ENCODE assay signal across 27 cellular contexts in the genomic region with DNA sequence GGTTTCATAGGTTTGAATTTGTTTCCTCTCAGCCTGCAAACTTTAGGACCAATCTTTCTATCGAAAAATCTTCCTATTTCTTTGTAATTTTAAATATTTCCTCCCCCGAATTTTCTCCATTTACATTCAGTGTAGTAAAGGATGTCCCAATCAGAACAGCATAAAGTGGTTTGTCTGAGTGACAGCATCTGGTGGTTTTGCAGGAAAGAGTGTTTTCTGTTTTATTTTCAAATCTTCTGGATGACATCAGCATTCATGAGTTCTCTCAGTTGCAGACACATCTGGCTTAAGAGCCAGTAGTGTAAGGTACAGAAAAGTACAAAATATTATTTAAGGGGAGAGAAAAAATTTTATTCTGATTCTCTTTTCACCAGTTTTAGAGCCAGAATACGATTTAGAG.
"Had no signal": no experiment of that assay in that cellular context is flagged by ENCODE, and none has a peak within 500 bp of the region (broad histone marks: within the 10 kb centered on the region; RNA-seq: fewer than 3 reads in every experiment).

No MANE protein-coding gene starts in this region.

- H3K9me3 ChIP-seq: adrenal gland, body of pancreas, colonic mucosa had no signal

- H3K27me3 ChIP-seq: adrenal gland, body of pancreas, colonic mucosa had no signal

- ATAC-seq: activated CD4-positive, alpha-beta T cell treated with anti-CD3 and anti-CD28 coated beads for 36 hours; activated CD8-positive, alpha-beta memory T cell treated with anti-CD3 and anti-CD28 coated beads, Interleukin-2, amount 10 ng/mL, durations not matched to agents 7 days and 5 days; activated CD8-positive, alpha-beta T cell treated with anti-CD3 and anti-CD28 coated beads, Interleukin-2, amount 10 ng/mL, durations not matched to agents 7 days and 5 days; activated naive CD8-positive, alpha-beta T cell treated with anti-CD3 and anti-CD28 coated beads, Interleukin-2, amount 50 U/mL, for 24 hours; body of pancreas; esophagus mucosa had no signal

- H3K4me1 ChIP-seq: adrenal gland, body of pancreas, colonic mucosa had no signal

- H3K4me3 ChIP-seq: adrenal gland, body of pancreas, colonic mucosa had no signal

- H3K36me3 ChIP-seq: adrenal gland, colonic mucosa had no signal

- H3K27ac ChIP-seq: adrenal gland, body of pancreas, colonic mucosa had no signal

- DNase-seq: activated CD4-positive, alpha-beta memory T cell treated with anti-CD3 and anti-CD28 coated beads for 36 hours; activated CD4-positive, alpha-beta T cell treated with anti-CD3 and anti-CD28 coated beads for 36 hours; activated CD4-positive, alpha-beta T cell treated with anti-CD3 and anti-CD28 coated beads, Interleukin-2, amount 10 ng/mL, durations not matched to agents 24 days and 14 days; activated CD4-positive, CD25-positive, alpha-beta regulatory T cell; activated CD4-positive, CD25-positive, alpha-beta regulatory T cell treated with anti-CD3 and anti-CD28 coated beads, Interleukin-2, amount 50 U/mL, for 72 hours; activated CD8-positive, alpha-beta memory T cell treated with anti-CD3 and anti-CD28 coated beads, Interleukin-2, amount 10 ng/mL, durations not matched to agents 7 days and 5 days; activated CD8-positive, alpha-beta memory T cell treated with anti-CD3 and anti-CD28 coated beads, Interleukin-2, amount 50 U/mL, for 4 hours; activated CD8-positive, alpha-beta T cell treated with anti-CD3 and anti-CD28 coated beads, Interleukin-2, amount 10 ng/mL, durations not matched to agents 7 days and 5 days; activated effector memory CD4-positive, alpha-beta T cell treated with anti-CD3 and anti-CD28 coated beads, Interleukin-2, amount 50 U/mL, for 16 hours; activated naive CD4-positive, alpha-beta T cell treated with anti-CD3 and anti-CD28 coated beads for 36 hours; activated naive CD8-positive, alpha-beta T cell treated with anti-CD3 and anti-CD28 coated beads for 36 hours; activated naive CD8-positive, alpha-beta T cell treated with anti-CD3 and anti-CD28 coated beads, Interleukin-2, amount 50 U/mL, for 24 hours; activated T-cell treated with anti-CD3 and anti-CD28 coated beads, Interleukin-2, amount 50 U/mL, for 1 hour; activated T-cell treated with anti-CD3 and anti-CD28 coated beads, Interleukin-2, amount 50 U/mL, for 48 hours; adrenal gland; amygdala; aorta; body of pancreas; central memory CD4-positive, alpha-beta T cell; cerebellar nuclear complex; colonic mucosa; effector memory CD4-positive, alpha-beta T cell; endodermal cell; foreskin fibroblast; head of caudate nucleus; T-helper 2 cell had no signal
